Comparison of ENCODE assay signal across 3 cellular contexts in genomic region chr5:176671890-176672615, GRCh38.
TF ChIP-seq lines count a peak whose summit lies in the region.

No MANE protein-coding gene starts in this region.

TF ChIP-seq in GM23338, 12 proteins besides CTCF, POLR2A, EP300 and RAD21 (continues in another document):
- TF ChIP-seq POLR2AphosphoS5 (IDR thresholded peaks at IDR 0.05; ENCODE audit: low read depth) (no peak), EZH2 (IDR thresholded peaks at IDR 0.05; ENCODE audit: low read depth, unreplicated experiment) (no peak), REST (IDR thresholded peaks at IDR 0.05; ENCODE audit: unreplicated experiment) (no peak), ZNF114 (CRISPR knock-in tag; IDR thresholded peaks at IDR 0.05) (no peak), CREB1 (CRISPR knock-in tag; IDR thresholded peaks at IDR 0.05; ENCODE audit: low read depth) (no peak), ZNF331 (CRISPR knock-in tag; IDR thresholded peaks at IDR 0.05; ENCODE audit: low read depth) (no peak), NANOG (IDR thresholded peaks at IDR 0.05; ENCODE audit: borderline replicate concordance) (no peak), ETS1 (IDR thresholded peaks at IDR 0.05) (no peak)

TF ChIP-seq in neural cell, 6 proteins besides CTCF, POLR2A, EP300 and RAD21:
- TF ChIP-seq REST (IDR thresholded peaks at IDR 0.05; ENCODE audit: borderline replicate concordance) (no peak), EZH2 (IDR thresholded peaks at IDR 0.05; ENCODE audit: borderline replicate concordance, insufficient read depth, low read length, poor library complexity, severe bottlenecking) (no peak), POLR2AphosphoS5 (IDR thresholded peaks at IDR 0.05) (peak; percentile 21)

TF ChIP-seq in SK-N-SH treated with all-trans-retinoic acid at 6 μM for 48 hours, 23 proteins besides CTCF, POLR2A, EP300 and RAD21:
- TF ChIP-seq ARNTL (CRISPR knock-in tag; IDR thresholded peaks at IDR 0.05; ENCODE audit: borderline replicate concordance, low read depth) (no peak), PPARA (CRISPR knock-in tag; IDR thresholded peaks at IDR 0.05; ENCODE audit: borderline replicate concordance) (no peak)
